Comparison of ENCODE assay signal across 11 cellular contexts in genomic region chr15:80934761-80935221, GRCh38. TPM values are rescaled to one million over a fixed set of nuclear protein-coding genes. Genes with fewer than 3 reads are reported as not detected.
A peak's percentile ranks its signal among the peaks of the same experiment; 100 is the strongest.
DNase-seq lines count a peak whose midpoint lies in the region; FAIRE-seq and TF ChIP-seq lines count a peak whose summit lies in the region.
"Had no signal": no experiment of that assay in that cellular context is flagged by ENCODE, and none has a peak within 500 bp of the region (broad histone marks: within the 10 kb centered on the region; RNA-seq: fewer than 3 reads in every experiment).

No MANE protein-coding gene starts in this region.

- no peak for TF ChIP-seq POLR2A in spleen (IDR thresholded peaks at IDR 0.05)

- no TSS peak for BruUV-seq in Caco-2 (replicated peaks; lab: Mats Ljungman, UMichigan)

- H2AFZ ChIP-seq in astrocyte (ENCODE audit: low read depth, low read length): no peak overlapping the region

- H3K27ac ChIP-seq in astrocyte (ENCODE audit: low read depth, low read length) (peak overlapping the region; percentile 40), spleen (no peak overlapping the region)

- 85 to 93% (median 89%) methylated on average over 3 of the region's 3 CpGs for WGBS in spleen, 5 donors

- intact Hi-C loops in spleen (cut with DNase I; ENCODE audit: low total_unique reads) (no loop called here), Caco-2 (cut with micrococcal nuclease; ENCODE audit: unreplicated experiment) (no loop called here)

- peaks cover 1% of the 10 kb centered on the region for H3K36me3 Mint-ChIP-seq in astrocyte (ENCODE audit: low read depth, unreplicated experiment)
- no peaks in the 10 kb centered on the region for H3K36me3 Mint-ChIP-seq in Caco-2 (ENCODE audit: insufficient read depth, unreplicated experiment)

- no peak for TF ChIP-seq CTCF in astrocyte (IDR thresholded peaks at IDR 0.05; ENCODE audit: insufficient read depth, low read depth, low read length)
- no peak for TF ChIP-seq CTCF in spleen (IDR thresholded peaks at IDR 0.05 in 8 of 11, conservative IDR thresholded peaks at IDR 0.05 in 3 of 11)
- no peak for TF ChIP-seq CTCF in Caco-2 (IDR thresholded peaks at IDR 0.05; ENCODE audit: insufficient read depth in 1 of 2, low read depth in 1 of 2, low read length in 1 of 2, severe bottlenecking in 1 of 2, unreplicated experiment in 1 of 2)

- peak overlapping the region; percentile 58 for H3K4me3 Mint-ChIP-seq in astrocyte (ENCODE audit: unreplicated experiment)
- H3K4me3 Mint-ChIP-seq in Caco-2 (ENCODE audit: unreplicated experiment): no peak overlapping the region
- H3K4me3 Mint-ChIP-seq: activated CD4-positive, alpha-beta T cell treated with anti-CD3 and anti-CD28 coated beads, Interleukin-2, amount 10 ng/mL, durations not matched to agents 24 days and 14 days had no signal

- CTCF ChIA-PET in Caco-2 (lab: Charles Lee): no interaction called here

- peak; percentile 36 for DNase-seq in NK-92 treated with Interleukin-12 subunit alpha and Interleukin-12 subunit beta, amount 100 ng/mL, for 24 hours (lab: John Stamatoyannopoulos, UW)
- DNase-seq in NK-92 (lab: John Stamatoyannopoulos, UW; ENCODE audit: unreplicated experiment) (no peak), astrocyte (ENCODE audit: low read depth) (peak; percentile 80), iPS-NIHi11 (ENCODE audit: low spot score) (peak; percentile 35), spleen (peak; percentile 24), cerebellar nuclear complex (lab: John Stamatoyannopoulos, UW) (no peak), SIG-M5 (lab: John Stamatoyannopoulos, UW) (no peak), Caco-2 (no peak)
- DNase-seq: activated CD4-positive, alpha-beta T cell treated with anti-CD3 and anti-CD28 coated beads, Interleukin-2, amount 10 ng/mL, durations not matched to agents 24 days and 14 days; foreskin melanocyte; MV-4-11 had no signal

- peak overlapping the region; percentile 51 for H3K4me2 ChIP-seq in astrocyte (ENCODE audit: low read length)

- H3K9me3 Mint-ChIP-seq in astrocyte (ENCODE audit: unreplicated experiment): no peaks in the 10 kb centered on the region
- no peaks in the 10 kb centered on the region for H3K9me3 Mint-ChIP-seq in Caco-2 (ENCODE audit: unreplicated experiment)
- H3K9me3 Mint-ChIP-seq: activated CD4-positive, alpha-beta T cell treated with anti-CD3 and anti-CD28 coated beads, Interleukin-2, amount 10 ng/mL, durations not matched to agents 24 days and 14 days had no signal

- H3K4me1 Mint-ChIP-seq in astrocyte (ENCODE audit: low read depth, unreplicated experiment) (peaks cover 16% of the 10 kb centered on the region), Caco-2 (ENCODE audit: low read depth, unreplicated experiment) (peaks cover 5% of the 10 kb centered on the region)

- peaks cover 21% of the 10 kb centered on the region for H3K4me1 ChIP-seq in astrocyte (ENCODE audit: insufficient read depth, low read length)
- no peaks in the 10 kb centered on the region for H3K4me1 ChIP-seq in spleen
- 0 out of 2 replicates have a peak, but pooled peaks cover 3% of the 10 kb centered on the region for H3K4me1 ChIP-seq in Caco-2

- POLR2A ChIA-PET in Caco-2 (lab: Charles Lee): interaction anchor here (0.6 kb wide), 1 partner anchor 32 kb away, joined by 4 read pairs; no protein-coding TSS in a partner anchor

- no peak overlapping the region for H3K4me3 ChIP-seq in astrocyte (ENCODE audit: insufficient read depth, low read depth, low read length)
- H3K4me3 ChIP-seq in spleen: no peak overlapping the region
- no peak overlapping the region for H3K4me3 ChIP-seq in Caco-2 (ENCODE audit: low read depth, low read length)

- H4K20me1 ChIP-seq in astrocyte (ENCODE audit: insufficient read depth, low read length): peaks cover 4% of the 10 kb centered on the region

- H3K27me3 Mint-ChIP-seq in astrocyte (ENCODE audit: low read depth, unreplicated experiment) (no peaks in the 10 kb centered on the region), Caco-2 (ENCODE audit: insufficient read depth, unreplicated experiment) (no peaks in the 10 kb centered on the region)
- H3K27me3 Mint-ChIP-seq: activated CD4-positive, alpha-beta T cell treated with anti-CD3 and anti-CD28 coated beads, Interleukin-2, amount 10 ng/mL, durations not matched to agents 24 days and 14 days had no signal

- H3K27me3 ChIP-seq in astrocyte (ENCODE audit: insufficient read depth, low read length): no peaks in the 10 kb centered on the region
- no peaks in the 10 kb centered on the region for H3K27me3 ChIP-seq in spleen (replicated peaks in 1 of 7)
- no peaks in the 10 kb centered on the region for H3K27me3 ChIP-seq in Caco-2 (replicated peaks; ENCODE audit: control insufficient read depth, insufficient read depth, low read length)

- H3K27ac Mint-ChIP-seq in astrocyte (ENCODE audit: unreplicated experiment): peak overlapping the region; percentile 48
- no peak overlapping the region for H3K27ac Mint-ChIP-seq in Caco-2 (ENCODE audit: unreplicated experiment)
- H3K27ac Mint-ChIP-seq: activated CD4-positive, alpha-beta T cell treated with anti-CD3 and anti-CD28 coated beads, Interleukin-2, amount 10 ng/mL, durations not matched to agents 24 days and 14 days had no signal

- H3K79me2 ChIP-seq in astrocyte (ENCODE audit: insufficient read depth, low read length): no peaks in the 10 kb centered on the region

- H3K9ac ChIP-seq in astrocyte (ENCODE audit: low read length): no peak overlapping the region

- FAIRE-seq in astrocyte (lab: Jason Lieb, UNC): peak; percentile 59

- H3K9me3 ChIP-seq in astrocyte (ENCODE audit: insufficient read depth, low read depth, low read length): no peaks in the 10 kb centered on the region
- H3K9me3 ChIP-seq in spleen: no peaks in the 10 kb centered on the region
- H3K9me3 ChIP-seq in Caco-2: no peaks in the 10 kb centered on the region

- H3K36me3 ChIP-seq in astrocyte (ENCODE audit: insufficient read depth, low read length) (peaks cover 3% of the 10 kb centered on the region), spleen (peaks cover 0 to 37% (median 5%) of the 10 kb centered on the region in 6 donors), Caco-2 (ENCODE audit: control insufficient read depth, insufficient read depth, low read length) (no peaks in the 10 kb centered on the region)

RNA-seq across cellular contexts. Expression of gene MESD, which starts 54.8 kb away (rescaled TPM):
- total RNA-seq in astrocyte (33.1 and 34.8 TPM in 2 replicates), spleen (10 to 100 TPM; 25.4 to 39.8 (median 29.1) TPM), Caco-2 (2022) (29.2 and 30.3 TPM in 2 replicates)
- 10 to 100 TPM in 2 of 3 donors, 1 to 10 TPM in 1; 8.5 to 13.1 (median 10.3) TPM for polyA plus RNA-seq in spleen

Comparison
In these comparisons a context has a peak if more than half of its experiments do, and no peak if none do; other contexts are left out.
1. DNase-seq: peak in NK-92 treated with Interleukin-12 subunit alpha and Interleukin-12 subunit beta, amount 100 ng/mL, for 24 hours (single experiment), astrocyte (single experiment), iPS-NIHi11 (single experiment) and spleen (single experiment); none in NK-92 (single experiment), cerebellar nuclear complex (0 of 2), SIG-M5 (single experiment) and Caco-2 (0 of 2).